Comparison of ENCODE assay signal across 16 cellular contexts in the genomic region with DNA sequence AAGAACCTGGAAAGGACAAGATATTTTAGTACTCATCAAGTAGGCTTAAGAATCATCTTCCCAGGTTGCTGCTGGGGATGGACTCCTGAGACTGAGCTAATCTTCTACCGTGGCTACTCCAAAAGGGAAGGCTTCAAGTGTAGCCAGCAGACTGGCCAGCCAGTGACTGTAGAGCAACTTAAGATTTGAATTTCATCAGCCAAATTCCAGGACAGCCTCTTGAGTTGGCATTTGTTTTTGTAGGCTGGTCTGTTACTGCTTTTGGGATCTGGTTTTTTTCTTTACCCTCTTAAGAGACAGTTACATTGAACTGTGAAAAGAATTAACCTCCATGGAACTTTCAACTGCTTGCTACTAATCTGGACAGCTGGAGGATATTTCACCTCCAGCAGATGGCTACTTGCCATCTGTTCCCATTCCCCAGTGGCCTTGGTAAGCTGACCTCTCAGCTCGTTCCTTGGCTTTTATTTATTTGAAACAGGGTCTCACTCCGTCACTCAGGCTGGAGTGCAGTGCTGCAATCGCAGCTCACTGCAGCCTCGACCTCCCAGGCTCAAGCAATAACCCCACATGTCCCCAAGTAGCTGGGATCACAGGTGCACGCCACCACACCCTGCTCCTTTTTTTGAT. TPM values are rescaled to one million over a fixed set of nuclear protein-coding genes. Genes with fewer than 3 reads are reported as not detected.
DNase-seq lines count a peak whose midpoint lies in the region; ATAC-seq, FAIRE-seq and TF ChIP-seq lines count a peak whose summit lies in the region.
"Had no signal": no experiment of that assay in that cellular context is flagged by ENCODE, and none has a peak within 500 bp of the region (broad histone marks: within the 10 kb centered on the region; RNA-seq: fewer than 3 reads in every experiment).

No MANE protein-coding gene starts in this region.

- ATAC-seq in GM19351 (IDR thresholded peaks at IDR 0.05; ENCODE audit: unreplicated experiment), result no peak
- ATAC-seq: activated T-helper 17 cell treated with anti-CD3 and anti-CD28 coated beads, Interleukin-2, amount 50 U/mL, for 72 hours had no signal

- DNase-seq in DMS 273 (lab: John Stamatoyannopoulos, UW; ENCODE audit: unreplicated experiment) (peak; percentile 67), NCI-H82 treated with DMSO at 0.1 percent for 48 hours (lab: John Stamatoyannopoulos, UW; ENCODE audit: unreplicated experiment) (peak; percentile 84), fibroblast of the aortic adventitia (ENCODE audit: low read depth) (peak; percentile 82), retina (peak; percentile 13), NCI-H1092 (lab: John Stamatoyannopoulos, UW) (no peak), GM19239 (ENCODE audit: insufficient read length, low spot score) (no peak), RCC 7860 (ENCODE audit: low spot score) (no peak)
- DNase-seq: activated CD4-positive, alpha-beta memory T cell treated with anti-CD3 and anti-CD28 coated beads, Interleukin-2, amount 10 ng/mL, durations not matched to agents 7 days and 5 days; adrenal gland; DMS53; left cardiac atrium; NCI-H1694 had no signal

- FAIRE-seq in GM19239 (lab: Jason Lieb, UNC), result no peak
- FAIRE-seq in RCC 7860 (lab: Jason Lieb, UNC), result no peak

- no peak for TF ChIP-seq CTCF in fibroblast of the aortic adventitia (IDR thresholded peaks at IDR 0.05; ENCODE audit: insufficient read depth, low read length)

- no peak overlapping the region for H3K4me3 ChIP-seq in fibroblast of the aortic adventitia (ENCODE audit: low read depth, low read length)
- H3K4me3 ChIP-seq: adrenal gland, coronary artery, esophagus muscularis mucosa had no signal

RNA-seq across cellular contexts. Expression of a gene that starts 20.7 kb away (rescaled TPM):
- total RNA-seq in fibroblast of the aortic adventitia (ENCODE audit: low replicate concordance), result 48.5 and 69.0 TPM in 2 replicates

RNA-seq across cellular contexts. Expression of a gene that starts 34.0 kb away (rescaled TPM):
- total RNA-seq in fibroblast of the aortic adventitia (ENCODE audit: low replicate concordance), result 0.74 and 7.0 TPM in 2 replicates

RNA-seq across cellular contexts. Expression of a gene that starts 41.8 kb away (rescaled TPM):
- 78.9 and 110 TPM in 2 replicates for total RNA-seq in fibroblast of the aortic adventitia (ENCODE audit: low replicate concordance)

RNA-seq across cellular contexts. Expression of a gene that starts 47.9 kb away (rescaled TPM):
- 0.82 TPM in 1 of 2 replicates, not detected in the other for total RNA-seq in fibroblast of the aortic adventitia (ENCODE audit: low replicate concordance)
- total RNA-seq: activated CD4-positive, alpha-beta memory T cell treated with anti-CD3 and anti-CD28 coated beads, Interleukin-2, amount 10 ng/mL, durations not matched to agents 7 days and 5 days; activated T-helper 17 cell treated with anti-CD3 and anti-CD28 coated beads, Interleukin-2, amount 50 U/mL, for 72 hours; esophagus muscularis mucosa; left cardiac atrium had no signal

RNA-seq across cellular contexts. Expression of a gene that starts 53.7 kb away (rescaled TPM):
- total RNA-seq in fibroblast of the aortic adventitia (ENCODE audit: low replicate concordance), result 8.0 and 16.8 TPM in 2 replicates

Comparison
In these comparisons a context has a peak if more than half of its experiments do, and no peak if none do; other contexts are left out.
1. DNase-seq: peak in DMS 273 (single experiment), NCI-H82 treated with DMSO at 0.1 percent for 48 hours (single experiment), fibroblast of the aortic adventitia (single experiment) and retina (single experiment); none in NCI-H1092 (single experiment), GM19239 (single experiment) and RCC 7860 (single experiment).